In the genomic region with DNA sequence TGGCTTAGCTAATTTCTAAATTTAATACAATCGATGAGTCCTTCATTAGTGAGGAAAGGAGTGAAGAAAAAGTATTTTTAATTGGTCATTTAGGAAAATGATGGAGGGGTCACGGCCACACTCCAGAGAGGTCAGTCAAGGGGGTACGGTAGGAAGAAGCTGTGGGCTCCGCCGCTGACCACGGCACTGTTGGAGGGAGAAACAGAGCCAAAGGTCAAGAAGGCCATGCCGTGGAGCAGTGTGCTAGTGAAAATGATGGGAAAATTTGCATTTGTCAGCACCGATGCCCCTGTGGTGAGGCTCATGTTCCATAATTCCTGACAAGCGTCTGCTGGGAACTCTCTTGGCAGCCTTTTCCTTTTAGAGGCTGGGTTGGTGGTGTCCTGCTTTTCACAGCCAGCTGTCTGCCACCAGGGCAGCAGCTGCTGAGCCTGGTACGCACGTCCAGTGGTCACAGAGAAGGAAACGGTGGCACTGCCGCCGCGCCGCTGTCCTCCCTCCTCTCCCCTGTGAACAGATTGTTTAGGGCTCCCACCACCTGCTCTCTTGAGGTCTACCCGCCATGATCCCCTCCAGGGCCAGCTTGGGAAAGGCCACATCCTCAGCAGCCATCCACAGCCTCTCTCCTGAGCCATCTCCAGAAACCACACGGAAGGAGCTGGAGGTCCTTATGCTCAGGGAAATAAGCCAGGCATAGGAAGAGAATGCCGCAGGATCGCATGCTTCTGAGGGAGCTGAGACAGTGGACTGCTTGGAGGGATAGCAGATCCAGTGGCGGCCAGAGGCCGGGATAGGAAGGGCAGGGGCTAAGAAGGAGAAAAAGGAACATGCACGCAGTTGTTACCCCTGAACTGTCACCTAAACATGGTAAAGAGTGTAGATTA, we compare ENCODE assay signal across 27 cellular contexts.
"Had no signal": no experiment of that assay in that cellular context is flagged by ENCODE, and none has a peak within 500 bp of the region (broad histone marks: within the 10 kb centered on the region; RNA-seq: fewer than 3 reads in every experiment).

No MANE protein-coding gene starts in this region.

- FAIRE-seq: colon, keratinocyte had no signal

- H3K36me3 Mint-ChIP-seq: activated naive CD4-positive, alpha-beta T cell treated with anti-CD3 and anti-CD28 coated beads, Interleukin-2, amount 50 U/mL, for 24 hours; neural progenitor cell; stimulated activated effector memory CD8-positive, alpha-beta T cell treated with anti-CD3 and anti-CD28 coated beads, Interleukin-12 subunit alpha, Interleukin-12 subunit beta, amount 100 ng/mL, for 72 hours had no signal

- H3K27ac Mint-ChIP-seq: activated naive CD4-positive, alpha-beta T cell treated with anti-CD3 and anti-CD28 coated beads, Interleukin-2, amount 50 U/mL, for 24 hours; activated T-helper 1 cell treated with anti-CD3 and anti-CD28 coated beads, Interleukin-12 subunit alpha, Interleukin-12 subunit beta, Interleukin-2, Interleukin-4 antibody, amounts not matched to agents 30 ng/mL and 10 ng/mL and 1 ng/mL, durations not matched to agents 14 hours and 24 hours and 36 hours; naive thymus-derived CD4-positive, alpha-beta T cell; neural progenitor cell; stimulated activated effector memory CD8-positive, alpha-beta T cell treated with anti-CD3 and anti-CD28 coated beads, Interleukin-12 subunit alpha, Interleukin-12 subunit beta, amount 100 ng/mL, for 72 hours had no signal

- H3K4me1 ChIP-seq: ascending aorta, heart right ventricle, neural progenitor cell, right lobe of liver, SJSA1, suprapubic skin, tibial nerve had no signal

- H3K9me3 ChIP-seq: ovary, right lobe of liver had no signal

- H3K36me3 ChIP-seq: ascending aorta, brain microvascular endothelial cell, heart right ventricle, neural progenitor cell, ovary, right lobe of liver, SJSA1, stomach, suprapubic skin, tibial nerve had no signal

- H3K4me3 Mint-ChIP-seq: activated naive CD4-positive, alpha-beta T cell treated with anti-CD3 and anti-CD28 coated beads, Interleukin-2, amount 50 U/mL, for 24 hours; activated T-helper 1 cell treated with anti-CD3 and anti-CD28 coated beads, Interleukin-12 subunit alpha, Interleukin-12 subunit beta, Interleukin-2, Interleukin-4 antibody, amounts not matched to agents 30 ng/mL and 10 ng/mL and 1 ng/mL, durations not matched to agents 14 hours and 24 hours and 36 hours; naive thymus-derived CD4-positive, alpha-beta T cell; neural progenitor cell; stimulated activated effector memory CD8-positive, alpha-beta T cell treated with anti-CD3 and anti-CD28 coated beads, Interleukin-12 subunit alpha, Interleukin-12 subunit beta, amount 100 ng/mL, for 72 hours had no signal

- H3K4me1 Mint-ChIP-seq: activated naive CD4-positive, alpha-beta T cell treated with anti-CD3 and anti-CD28 coated beads, Interleukin-2, amount 50 U/mL, for 24 hours; stimulated activated effector memory CD8-positive, alpha-beta T cell treated with anti-CD3 and anti-CD28 coated beads, Interleukin-12 subunit alpha, Interleukin-12 subunit beta, amount 100 ng/mL, for 72 hours had no signal

- H3K27me3 ChIP-seq: ascending aorta, brain microvascular endothelial cell, neural progenitor cell, ovary, right lobe of liver, SJSA1, stomach, suprapubic skin, tibial nerve had no signal

- H3K4me3 ChIP-seq: ascending aorta, heart right ventricle, neural progenitor cell, ovary, right lobe of liver, SJSA1, skin epidermis, stomach, suprapubic skin, tibial nerve had no signal

- H3K27ac ChIP-seq: ascending aorta, brain microvascular endothelial cell, heart right ventricle, neural progenitor cell, ovary, right lobe of liver, SJSA1, skin epidermis, stomach, suprapubic skin, tibial nerve had no signal

- DNase-seq: activated CD4-positive, alpha-beta T cell treated with anti-CD3 and anti-CD28 coated beads for 1 hour; activated CD4-positive, alpha-beta T cell treated with anti-CD3 and anti-CD28 coated beads, Interleukin-2, amount 50 U/mL, for 1 hour; activated gamma-delta T cell treated with Interleukin-2 at 50 U/mL for 16 hours; activated T-cell treated with anti-CD3 and anti-CD28 coated beads for 4 hours; brain microvascular endothelial cell; central memory CD4-positive, alpha-beta T cell; foreskin fibroblast; heart right ventricle; left colon; mesendoderm; naive thymus-derived CD4-positive, alpha-beta T cell; ovary; right lobe of liver; stimulated activated CD4-positive, alpha-beta T cell treated with anti-CD3 and anti-CD28 coated beads, Interleukin-2, amount 100 ng/mL, for 24 hours; stomach; T-helper 9 cell had no signal
